Comparison of ENCODE assay signal across 1 cellular context in the genomic region with DNA sequence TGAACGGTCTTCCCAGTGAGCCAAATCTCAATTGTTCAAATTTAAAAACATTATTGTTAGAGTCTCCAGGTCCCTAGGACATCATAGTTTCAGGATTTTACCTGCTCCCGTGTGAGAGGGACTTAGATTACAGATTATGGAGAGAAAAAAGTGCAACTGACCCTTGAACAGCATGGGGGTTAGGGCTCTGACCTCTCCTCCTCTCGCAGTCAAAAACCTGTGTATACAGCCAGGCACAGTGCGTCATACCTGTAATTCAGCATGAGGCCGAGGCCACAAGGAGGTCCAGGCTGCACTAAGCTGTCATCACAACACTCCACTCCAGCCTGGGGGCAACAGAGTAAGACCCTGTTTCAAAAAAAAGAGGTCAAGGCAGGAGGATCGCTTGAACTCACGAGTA.
TF ChIP-seq lines count a peak whose summit lies in the region.

No MANE protein-coding gene starts in this region.

TF ChIP-seq in K562, 482 proteins besides CTCF, POLR2A, EP300 and RAD21:
- TF ChIP-seq CSDE1 (IDR thresholded peaks at IDR 0.05), result no peak
- TF ChIP-seq SMAD4 (CRISPR knock-in tag; conservative IDR thresholded peaks at IDR 0.05), result no peak
- no peak for TF ChIP-seq RBM22 (IDR thresholded peaks at IDR 0.05; ENCODE audit: low read depth, low read length, poor library complexity, severe bottlenecking)
- no peak for TF ChIP-seq CHD2 (IDR thresholded peaks at IDR 0.05; ENCODE audit: low read depth, low read length)
- no peak for TF ChIP-seq MXI1 (IDR thresholded peaks at IDR 0.05; ENCODE audit: low read depth, low read length)
- TF ChIP-seq NEUROD1 (IDR thresholded peaks at IDR 0.05; ENCODE audit: borderline replicate concordance, low read depth, low read length, partially characterized antibody), result no peak
- TF ChIP-seq, protein P1, sequence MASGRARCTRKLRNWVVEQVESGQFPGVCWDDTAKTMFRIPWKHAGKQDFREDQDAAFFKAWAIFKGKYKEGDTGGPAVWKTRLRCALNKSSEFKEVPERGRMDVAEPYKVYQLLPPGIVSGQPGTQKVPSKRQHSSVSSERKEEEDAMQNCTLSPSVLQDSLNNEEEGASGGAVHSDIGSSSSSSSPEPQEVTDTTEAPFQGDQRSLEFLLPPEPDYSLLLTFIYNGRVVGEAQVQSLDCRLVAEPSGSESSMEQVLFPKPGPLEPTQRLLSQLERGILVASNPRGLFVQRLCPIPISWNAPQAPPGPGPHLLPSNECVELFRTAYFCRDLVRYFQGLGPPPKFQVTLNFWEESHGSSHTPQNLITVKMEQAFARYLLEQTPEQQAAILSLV (tag; IDR thresholded peaks at IDR 0.05), result no peak
- TF ChIP-seq ZNF764 (CRISPR knock-in tag; IDR thresholded peaks at IDR 0.05; ENCODE audit: low read depth), result no peak
